In genomic region chrX:103533428-103534216, GRCh38 we compare ENCODE assay signal across 1 cellular context.
TF ChIP-seq lines count a peak whose summit lies in the region.

No MANE protein-coding gene starts in this region.

TF ChIP-seq in IMR-90, 13 proteins besides CTCF, POLR2A, EP300 and RAD21 (continued from another document):
- TF ChIP-seq USF2 (IDR thresholded peaks at IDR 0.05; ENCODE audit: low read depth, low read length) (no peak), RCOR1 (IDR thresholded peaks at IDR 0.05; ENCODE audit: insufficient replicate concordance, low read length) (no peak), NFE2L2 (IDR thresholded peaks at IDR 0.05; ENCODE audit: low read depth, low read length) (no peak), FOS (IDR thresholded peaks at IDR 0.05; ENCODE audit: low read depth, low read length) (no peak), SMC3 (IDR thresholded peaks at IDR 0.05; ENCODE audit: low read depth, low read length) (peak; percentile 68)
